ENCODE assay signal across 1 cellular context in genomic region chr5:165139262-165139661, GRCh38.
TF ChIP-seq lines count a peak whose summit lies in the region.

No MANE protein-coding gene starts in this region.

TF ChIP-seq in GM23338, 12 proteins besides CTCF, POLR2A, EP300 and RAD21 (continued from another document):
- no peak for TF ChIP-seq ZNF462 (CRISPR knock-in tag; IDR thresholded peaks at IDR 0.05)
TF ChIP-seq in GM23338: peak in this region for 0.
